8 cellular contexts compared by ENCODE assay signal in the genomic region with DNA sequence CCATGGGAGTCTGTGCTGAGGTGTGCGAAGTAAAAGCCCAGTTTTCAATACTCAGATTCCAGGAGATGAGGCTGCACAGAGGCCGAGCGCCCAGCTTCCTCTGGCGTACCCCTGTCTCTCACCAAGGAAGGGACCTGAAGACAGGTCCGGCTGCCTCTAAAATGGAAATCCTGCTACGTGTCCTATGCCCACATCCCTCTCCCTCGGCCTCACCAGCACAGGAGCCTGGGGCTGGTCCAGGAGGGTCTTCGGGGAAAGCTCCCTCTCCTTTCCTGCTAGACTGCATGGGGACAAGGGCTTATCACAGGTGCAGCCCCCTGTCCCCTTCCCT. TPM values are rescaled to one million over a fixed set of nuclear protein-coding genes. Genes with fewer than 3 reads are reported as not detected.
A peak's percentile ranks its signal among the peaks of the same experiment; 100 is the strongest.
DNase-seq lines count a peak whose midpoint lies in the region; ATAC-seq, FAIRE-seq and TF ChIP-seq lines count a peak whose summit lies in the region.

No MANE protein-coding gene starts in this region.

- no peak overlapping the region for H2BK120ac ChIP-seq in H1 (replicated peaks; ENCODE audit: low read depth, low read length)

- H3K4me1 Mint-ChIP-seq in osteocyte (ENCODE audit: unreplicated experiment): peaks cover 20% of the 10 kb centered on the region

- FAIRE-seq in H1 (lab: Jason Lieb, UNC): no peak

- ATAC-seq in DND-41 (ENCODE audit: insufficient read depth, low read depth): no peak; the same call in 2 of the 3 replicates

- H3K27ac ChIP-seq in DND-41 (ENCODE audit: low read length) (peak overlapping the region; percentile 73), H1 (ENCODE audit: low read depth, low read length) (peak overlapping the region; percentile 83)

- peaks cover 4% of the 10 kb centered on the region; the same call in 1 of the 2 replicates for H4K20me1 ChIP-seq in DND-41 (ENCODE audit: insufficient read depth, low read length)
- H4K20me1 ChIP-seq in H1 (replicated peaks in 1 of 2; ENCODE audit: control insufficient read depth in 1 of 2, insufficient read depth in 2 of 2, low read length in 2 of 2): peaks cover 0 to 13% of the 10 kb centered on the region in 2 experiments

- no peaks in the 10 kb centered on the region for H3K27me3 Mint-ChIP-seq in osteocyte (ENCODE audit: unreplicated experiment)

- no peak overlapping the region for H3K23ac ChIP-seq in H1 (ENCODE audit: insufficient read length)

- no peak overlapping the region for H3K4ac ChIP-seq in H1 (replicated peaks; ENCODE audit: insufficient read length, low read depth, low read length)

- H2AFZ ChIP-seq in DND-41 (ENCODE audit: low read depth, low read length) (peak overlapping the region; percentile 83), H1 (ENCODE audit: low read length) (peak overlapping the region; percentile 73; the same call in 1 of the 2 replicates)

- H3K4me3 Mint-ChIP-seq in osteocyte (ENCODE audit: unreplicated experiment): peak overlapping the region; percentile 89

- POLR2A ChIA-PET in H1 (lab: Charles Lee; ENCODE audit: partially characterized antibody): interaction anchor here (0.8 to 1.6 kb wide), 4 partner anchors 9 to 25 kb away, joined by 3 to 4 read pairs (median 4); no protein-coding TSS in a partner anchor

- no peak overlapping the region for H2BK20ac ChIP-seq in H1 (ENCODE audit: low read length)

- H2BK12ac ChIP-seq in H1 (ENCODE audit: low read depth, low read length): no peak overlapping the region

- H3K4me1 ChIP-seq in DND-41 (ENCODE audit: insufficient read depth, low read length): peaks cover 45% of the 10 kb centered on the region
- H3K4me1 ChIP-seq in H1 (replicated peaks in 1 of 4; ENCODE audit: control insufficient read depth in 3 of 4, insufficient read depth in 4 of 4, low read length in 3 of 4): peaks cover 0 to 7% (median under 1%) of the 10 kb centered on the region in 4 experiments; a peak in 6 of 7 replicates

- peaks cover 2% of the 10 kb centered on the region for H3K36me3 Mint-ChIP-seq in osteocyte (ENCODE audit: unreplicated experiment)

- H3K36me3 ChIP-seq in DND-41 (ENCODE audit: insufficient read depth, low read length) (peaks cover 30% of the 10 kb centered on the region), H1 (ENCODE audit: control insufficient read depth in 2 of 4, insufficient read depth in 4 of 4, low read length in 3 of 4) (peaks cover 3 to 16% (median 8%) of the 10 kb centered on the region in 4 experiments; a peak in 5 of 8 replicates)

- no peak overlapping the region for H3K14ac ChIP-seq in H1 (ENCODE audit: insufficient read length)

- H3K79me2 ChIP-seq in DND-41 (ENCODE audit: insufficient read depth, low read length) (peaks cover 36% of the 10 kb centered on the region), H1 (ENCODE audit: control insufficient read depth in 1 of 2, insufficient read depth in 2 of 2, low read length in 2 of 2) (peaks cover 3 to 8% of the 10 kb centered on the region in 2 experiments; a peak in 2 of 4 replicates)

- H2BK5ac ChIP-seq in H1 (ENCODE audit: low read depth, low read length): peak overlapping the region; percentile 13; the same call in 1 of the 2 replicates

- no peak overlapping the region for H2BK15ac ChIP-seq in H1 (ENCODE audit: low read length)

- CTCF ChIA-PET in H1 (lab: Charles Lee; ENCODE audit: partially characterized antibody): interaction anchor here (1.3 kb wide), 1 partner anchor 104 kb away, joined by 4 read pairs; no protein-coding TSS in a partner anchor

- H3K18ac ChIP-seq in H1 (ENCODE audit: extremely low read depth, low read length): peak overlapping the region; percentile 55; the same call in 1 of the 2 replicates

- H3K56ac ChIP-seq in H1 (replicated peaks; ENCODE audit: insufficient read length, low read depth, low read length): no peak overlapping the region

- H3K9me3 ChIP-seq in DND-41 (ENCODE audit: insufficient read depth, low read length, severe bottlenecking) (no peaks in the 10 kb centered on the region), H1 (ENCODE audit: insufficient read depth in 2 of 2, low read depth in 1 of 2, low read length in 1 of 2) (no peaks in the 10 kb centered on the region)

- H3K4me3 ChIP-seq in DND-41 (ENCODE audit: low read depth in 1 of 2, low read length in 2 of 2) (peak overlapping the region; percentile 30 to 84), LNCaP clone FGC (ENCODE audit: low read depth, low read length) (peak overlapping the region; percentile 99), H1 (ENCODE audit: extremely low read depth in 1 of 4, insufficient read depth in 2 of 4, low read depth in 3 of 4, low read length in 4 of 4) (peak overlapping the region; percentile 71 to 96 (median 88))

- TF ChIP-seq POLR2A in H1 (IDR thresholded peaks at IDR 0.05; ENCODE audit: control extremely low read depth in 1 of 2, low read depth in 2 of 2, low read length in 2 of 2): no peak

- H3K4me2 ChIP-seq in DND-41 (ENCODE audit: insufficient read depth, low read length) (peak overlapping the region; percentile 91), H1 (ENCODE audit: insufficient read depth in 1 of 2, low read depth in 2 of 2, low read length in 2 of 2) (peak overlapping the region; percentile 79 to 90)

- TF ChIP-seq EP300 in H1 (IDR thresholded peaks at IDR 0.05; ENCODE audit: borderline replicate concordance in 1 of 2, low read depth in 2 of 2, low read length in 2 of 2): no peak

- no peak for TF ChIP-seq RAD21 in H1 (IDR thresholded peaks at IDR 0.05 in 1 of 2, conservative IDR thresholded peaks at IDR 0.05 in 1 of 2; ENCODE audit: low read depth in 2 of 2, low read length in 2 of 2)

- 0 out of 2 replicates have a peak overlapping the region, but pooled peaks have one; percentile 15 for H2AK5ac ChIP-seq in H1 (ENCODE audit: low read depth, low read length)

- TF ChIP-seq CTCF in DND-41 (IDR thresholded peaks at IDR 0.05; ENCODE audit: borderline replicate concordance, extremely low read depth, low read length, poor library complexity, severe bottlenecking) (no peak), LNCaP clone FGC (IDR thresholded peaks at IDR 0.05; ENCODE audit: control insufficient read depth, extremely low read depth, insufficient read depth) (no peak), H1 (IDR thresholded peaks at IDR 0.05; ENCODE audit: control extremely low read depth in 1 of 3, insufficient read depth in 1 of 3, low read depth in 1 of 3, low read length in 3 of 3) (no peak), osteocyte (IDR thresholded peaks at IDR 0.05) (no peak)

- H4K8ac ChIP-seq in H1 (ENCODE audit: extremely low read depth, insufficient read depth, low read length): peak overlapping the region; percentile 97; the same call in 1 of the 2 replicates

- DNase-seq in DND-41 (peak; percentile 38), LNCaP clone FGC (ENCODE audit: low read depth) (no peak), H1 (ENCODE audit: low read depth in 1 of 2, low spot score in 2 of 2) (no peak), osteocyte (ENCODE audit: extremely low spot score, unreplicated experiment) (no peak), NCI-H526 (lab: John Stamatoyannopoulos, UW) (no peak), amygdala (lab: John Stamatoyannopoulos, UW) (no peak), NCI-H1436 treated with DMSO at 0.1 percent for 48 hours (lab: John Stamatoyannopoulos, UW) (no peak)
- DNase-seq in stimulated activated CD4-positive, alpha-beta T cell treated with anti-CD3 and anti-CD28 coated beads, Interleukin-2, amount 100 ng/mL, for 24 hours: no peak

- no peak overlapping the region for H4K91ac ChIP-seq in H1 (replicated peaks; ENCODE audit: insufficient read length, low read length)

- 10% methylated on average over 8 of the region's 8 CpGs; no CpG with 5 or more reads in 1 of the 2 experiments for WGBS in H1 (ENCODE audit: extremely low coverage in 1 of 2, insufficient coverage in 1 of 2, insufficient read length in 1 of 2, insufficient replicate concordance in 2 of 2, low coverage in 1 of 2, low lambda C conversion rate in 2 of 2, missing lambda C conversion rate in 1 of 2), 2 experiments

- peak overlapping the region; percentile 4 for H4K5ac ChIP-seq in H1 (ENCODE audit: insufficient read length, low read depth, low read length)

- no peaks in the 10 kb centered on the region for H3K27me3 ChIP-seq in DND-41 (ENCODE audit: insufficient read depth, low read length, poor library complexity)
- H3K27me3 ChIP-seq in H1 (replicated peaks in 1 of 4; ENCODE audit: control insufficient read depth in 3 of 4, extremely low read depth in 1 of 4, insufficient read depth in 3 of 4, low read length in 3 of 4): peaks cover 0 to 6% (median 5%) of the 10 kb centered on the region in 4 experiments; a peak in 2 of 7 replicates

- H3K27ac Mint-ChIP-seq in osteocyte (ENCODE audit: unreplicated experiment): peak overlapping the region; percentile 87

- H3K9ac ChIP-seq in DND-41 (ENCODE audit: low read depth, low read length) (peak overlapping the region; percentile 75), H1 (replicated peaks in 1 of 4; ENCODE audit: extremely low read depth in 1 of 4, low read depth in 3 of 4, low read length in 3 of 4) (peak overlapping the region; percentile 85 to 95 (median 86))

- H3K79me1 ChIP-seq in H1 (ENCODE audit: low read depth, low read length): peaks cover 12% of the 10 kb centered on the region; the same call in 1 of the 2 replicates

- no peaks in the 10 kb centered on the region for H3K9me3 Mint-ChIP-seq in osteocyte (ENCODE audit: unreplicated experiment)

- peaks cover 8% of the 10 kb centered on the region; the same call in 1 of the 2 replicates for H3K23me2 ChIP-seq in H1 (ENCODE audit: low read depth, low read length)

RNA-seq across cellular contexts. Expression of a gene that starts 0.4 kb away (rescaled TPM):
- total RNA-seq in H1 (2021; fragmentation: NEBNext Ultra II Directional; extraction: Animal tissue kit (Norgen Biotek cat#: 25700)): 59.0 and 62.7 TPM in 2 replicates
- polyA plus RNA-seq in H1 (2011; rRNA removed): 244 and 249 TPM in 2 replicates
- polyA plus RNA-seq in H1 (2011; cell fraction: cytosol; rRNA removed): 186 TPM
- polyA plus RNA-seq in H1 (2011; cell fraction: nucleus; rRNA removed): 157 TPM
- polyA plus RNA-seq in H1 (2012, experiment 1 of 2): 31.0 to 91.5 TPM (median 85.9 TPM) in 4 replicates
- polyA plus RNA-seq in H1 (2012, experiment 2 of 2): 110 TPM
- polyA plus RNA-seq in H1 (2013, experiment 1 of 2): 72.3 TPM
- 69.2 TPM for polyA plus RNA-seq in H1 (2013, experiment 2 of 2)
- polyA minus RNA-seq in H1 (2011; rRNA and poly(A)+ RNA removed): 30.6 and 36.8 TPM in 2 replicates
- polyA minus RNA-seq in H1 (2011; cell fraction: cytosol; rRNA and poly(A)+ RNA removed): 38.5 TPM
- polyA minus RNA-seq in H1 (2011; cell fraction: nucleus; rRNA and poly(A)+ RNA removed): 46.7 TPM
- 46.1 and 47.4 TPM in 2 replicates for total RNA-seq in osteocyte

RNA-seq across cellular contexts. Expression of a gene that starts 5.6 kb away (rescaled TPM):
- total RNA-seq in H1 (2021; fragmentation: NEBNext Ultra II Directional; extraction: Animal tissue kit (Norgen Biotek cat#: 25700)): 19.9 and 22.5 TPM in 2 replicates
- 18.6 and 28.5 TPM in 2 replicates for polyA plus RNA-seq in H1 (2011; rRNA removed)
- 23.7 TPM for polyA plus RNA-seq in H1 (2011; cell fraction: cytosol; rRNA removed)
- 41.3 TPM for polyA plus RNA-seq in H1 (2011; cell fraction: nucleus; rRNA removed)
- polyA plus RNA-seq in H1 (2012, experiment 1 of 2): 15.0 to 30.9 TPM (median 25.2 TPM) in 4 replicates
- polyA plus RNA-seq in H1 (2012, experiment 2 of 2): 17.1 TPM
- polyA plus RNA-seq in H1 (2013, experiment 1 of 2): 26.2 TPM
- polyA plus RNA-seq in H1 (2013, experiment 2 of 2): 25.8 TPM
- polyA minus RNA-seq in H1 (2011; rRNA and poly(A)+ RNA removed): 1.3 and 1.4 TPM in 2 replicates
- 4.6 TPM for polyA minus RNA-seq in H1 (2011; cell fraction: cytosol; rRNA and poly(A)+ RNA removed)
- polyA minus RNA-seq in H1 (2011; cell fraction: nucleus; rRNA and poly(A)+ RNA removed): 5.5 TPM
- total RNA-seq in osteocyte: 13.0 and 13.6 TPM in 2 replicates

RNA-seq across cellular contexts. Expression of a gene that starts 26.2 kb away (rescaled TPM):
- 265 and 267 TPM in 2 replicates for total RNA-seq in H1 (2021; fragmentation: NEBNext Ultra II Directional; extraction: Animal tissue kit (Norgen Biotek cat#: 25700))
- 471 and 606 TPM in 2 replicates for polyA plus RNA-seq in H1 (2011; rRNA removed)
- polyA plus RNA-seq in H1 (2011; cell fraction: cytosol; rRNA removed): 441 TPM
- 308 TPM for polyA plus RNA-seq in H1 (2011; cell fraction: nucleus; rRNA removed)
- 315 to 344 TPM (median 336 TPM) in 4 replicates for polyA plus RNA-seq in H1 (2012, experiment 1 of 2)
- polyA plus RNA-seq in H1 (2012, experiment 2 of 2): 366 TPM
- 193 TPM for polyA plus RNA-seq in H1 (2013, experiment 1 of 2)
- 197 TPM for polyA plus RNA-seq in H1 (2013, experiment 2 of 2)
- polyA minus RNA-seq in H1 (2011; rRNA and poly(A)+ RNA removed): 359 and 424 TPM in 2 replicates
- 253 TPM for polyA minus RNA-seq in H1 (2011; cell fraction: cytosol; rRNA and poly(A)+ RNA removed)
- 129 TPM for polyA minus RNA-seq in H1 (2011; cell fraction: nucleus; rRNA and poly(A)+ RNA removed)
- 305 and 306 TPM in 2 replicates for total RNA-seq in osteocyte

RNA-seq across cellular contexts. Expression of a gene that starts 31.4 kb away (rescaled TPM):
- total RNA-seq in H1 (2021; fragmentation: NEBNext Ultra II Directional; extraction: Animal tissue kit (Norgen Biotek cat#: 25700)): 68.5 TPM in 2 replicates
- polyA plus RNA-seq in H1 (2011; rRNA removed): 182 and 183 TPM in 2 replicates
- polyA plus RNA-seq in H1 (2011; cell fraction: cytosol; rRNA removed): 167 TPM
- 249 TPM for polyA plus RNA-seq in H1 (2011; cell fraction: nucleus; rRNA removed)
- 36.2 to 105 TPM (median 94.7 TPM) in 4 replicates for polyA plus RNA-seq in H1 (2012, experiment 1 of 2)
- 106 TPM for polyA plus RNA-seq in H1 (2012, experiment 2 of 2)
- polyA plus RNA-seq in H1 (2013, experiment 1 of 2): 97.5 TPM
- 90.9 TPM for polyA plus RNA-seq in H1 (2013, experiment 2 of 2)
- polyA minus RNA-seq in H1 (2011; rRNA and poly(A)+ RNA removed): 25.4 and 32.8 TPM in 2 replicates
- polyA minus RNA-seq in H1 (2011; cell fraction: cytosol; rRNA and poly(A)+ RNA removed): 33.8 TPM
- 70.3 TPM for polyA minus RNA-seq in H1 (2011; cell fraction: nucleus; rRNA and poly(A)+ RNA removed)
- 150 and 166 TPM in 2 replicates for total RNA-seq in osteocyte

RNA-seq across cellular contexts. Expression of a gene that starts 41.0 kb away (rescaled TPM):
- total RNA-seq in H1 (2021; fragmentation: NEBNext Ultra II Directional; extraction: Animal tissue kit (Norgen Biotek cat#: 25700)): 0.54 and 0.55 TPM in 2 replicates
- 0.17 and 0.28 TPM in 2 replicates for polyA plus RNA-seq in H1 (2011; rRNA removed)
- 0.27 TPM for polyA plus RNA-seq in H1 (2011; cell fraction: cytosol; rRNA removed)
- polyA plus RNA-seq in H1 (2011; cell fraction: nucleus; rRNA removed): 0.54 TPM
- 0.25 to 0.57 TPM (median 0.40 TPM) in 4 replicates for polyA plus RNA-seq in H1 (2012, experiment 1 of 2)
- 0.10 TPM for polyA plus RNA-seq in H1 (2012, experiment 2 of 2)
- 0.36 TPM for polyA plus RNA-seq in H1 (2013, experiment 1 of 2)
- 0.40 TPM for polyA plus RNA-seq in H1 (2013, experiment 2 of 2)
- polyA minus RNA-seq in H1 (2011; rRNA and poly(A)+ RNA removed): 0.16 and 0.22 TPM in 2 replicates
- not detected for polyA minus RNA-seq in H1 (2011; cell fraction: cytosol; rRNA and poly(A)+ RNA removed)
- 0.60 TPM for polyA minus RNA-seq in H1 (2011; cell fraction: nucleus; rRNA and poly(A)+ RNA removed)
- 1.6 TPM in 2 replicates for total RNA-seq in osteocyte
